ENCODE assay signal across 25 cellular contexts in genomic region chr19:41320568-41320967, GRCh38. TPM values are rescaled to one million over a fixed set of nuclear protein-coding genes. Genes with fewer than 3 reads are reported as not detected.
DNase-seq lines count a peak whose midpoint lies in the region; ATAC-seq and TF ChIP-seq lines count a peak whose summit lies in the region.
"Had no signal": no experiment of that assay in that cellular context is flagged by ENCODE, and none has a peak within 500 bp of the region (broad histone marks: within the 10 kb centered on the region; RNA-seq: fewer than 3 reads in every experiment).

No MANE protein-coding gene starts in this region.

- POLR2A ChIA-PET in AG04450 (lab: Yijun Ruan, JAX) = interaction anchor here (0.8 to 1.0 kb wide), 2 partner anchors 45 to 55 kb away, joined by 3 to 8 read pairs; no protein-coding TSS in a partner anchor
- POLR2A ChIA-PET in CD8-positive, alpha-beta memory T cell (lab: Charles Lee) = no interaction called here
- POLR2A ChIA-PET in activated naive CD8-positive, alpha-beta T cell treated with anti-CD3 and anti-CD28 coated beads, Interleukin-2, amount 10 ng/mL, durations not matched to agents 7 days and 5 days (lab: Charles Lee) = interaction anchor here (2.8 kb wide), 1 partner anchor 32 kb away, joined by 9 read pairs; the partner anchor contains the start of gene TGFB1
- POLR2A ChIA-PET in OCI-LY7 (lab: Charles Lee) = no interaction called here
- POLR2A ChIA-PET in Caco-2 (lab: Charles Lee) = no interaction called here
- POLR2A ChIA-PET in naive thymus-derived CD4-positive, alpha-beta T cell (lab: Charles Lee) = interaction anchor here (1.0 kb wide), 1 partner anchor 57 kb away, joined by 3 read pairs; the partner anchor contains the start of gene HNRNPUL1

- peaks cover 0 to 2% of the 10 kb centered on the region in 2 donors for H3K27me3 Mint-ChIP-seq in CD8-positive, alpha-beta memory T cell
- no peaks in the 10 kb centered on the region for H3K27me3 Mint-ChIP-seq in activated naive CD8-positive, alpha-beta T cell treated with anti-CD3 and anti-CD28 coated beads, Interleukin-2, amount 10 ng/mL, durations not matched to agents 7 days and 5 days
- no peaks in the 10 kb centered on the region for H3K27me3 Mint-ChIP-seq in Caco-2 (ENCODE audit: insufficient read depth, unreplicated experiment)
- H3K27me3 Mint-ChIP-seq in naive thymus-derived CD4-positive, alpha-beta T cell = no peaks in the 10 kb centered on the region
- H3K27me3 Mint-ChIP-seq: CD4-positive, CD25-positive, alpha-beta regulatory T cell had no signal

- peak overlapping the region in 7 of 8 donors; percentile 43 to 94 (median 78) for H3K27ac Mint-ChIP-seq in CD8-positive, alpha-beta memory T cell
- H3K27ac Mint-ChIP-seq in activated naive CD8-positive, alpha-beta T cell treated with anti-CD3 and anti-CD28 coated beads, Interleukin-2, amount 10 ng/mL, durations not matched to agents 7 days and 5 days = peak overlapping the region; percentile 15
- H3K27ac Mint-ChIP-seq in Caco-2 (ENCODE audit: unreplicated experiment) = no peak overlapping the region
- H3K27ac Mint-ChIP-seq in naive thymus-derived CD4-positive, alpha-beta T cell = peak overlapping the region in 4 of 9 donors; percentile 5 to 80 (median 58)
- H3K27ac Mint-ChIP-seq: CD4-positive, CD25-positive, alpha-beta regulatory T cell; T-helper 2 cell treated with Interferon-gamma antibody and Interleukin-4, amounts not matched to agents 5 μg/mL and 100 μg/mL, for 36 hours had no signal

- peaks cover 24% of the 10 kb centered on the region for H4K20me1 ChIP-seq in osteoblast (ENCODE audit: insufficient read depth, low read length)
- H4K20me1 ChIP-seq in OCI-LY7 (ENCODE audit: insufficient read depth, low read length) = no peaks in the 10 kb centered on the region; the same call in 1 of the 2 replicates

- H3K27me3 ChIP-seq in AG04450 (ENCODE audit: control insufficient read depth, insufficient read depth, low read length) (no peaks in the 10 kb centered on the region), osteoblast (ENCODE audit: insufficient read depth, low read length) (no peaks in the 10 kb centered on the region), Caco-2 (replicated peaks; ENCODE audit: control insufficient read depth, insufficient read depth, low read length) (no peaks in the 10 kb centered on the region)
- no peaks in the 10 kb centered on the region for H3K27me3 ChIP-seq in CD8-positive, alpha-beta memory T cell (ENCODE audit: insufficient read depth, low read length, poor library complexity, severe bottlenecking)
- no peaks in the 10 kb centered on the region for H3K27me3 ChIP-seq in naive thymus-derived CD4-positive, alpha-beta T cell (ENCODE audit: control insufficient read depth in 2 of 2, insufficient read depth in 2 of 2, low read length in 2 of 2)
- H3K27me3 ChIP-seq: esophagus squamous epithelium, gastroesophageal sphincter, suprapubic skin had no signal

- H3K4me2 ChIP-seq in osteoblast (ENCODE audit: insufficient read depth, low read length) (no peak overlapping the region), OCI-LY7 (ENCODE audit: low read length) (no peak overlapping the region)

- BruUV-seq in OCI-LY7 (replicated peaks; lab: Mats Ljungman, UMichigan) (no TSS peak), Caco-2 (replicated peaks; lab: Mats Ljungman, UMichigan) (no TSS peak)

- H3K9me2 ChIP-seq in OCI-LY7 (ENCODE audit: insufficient read depth, low read length) = no peaks in the 10 kb centered on the region

- H3K79me2 ChIP-seq in osteoblast (ENCODE audit: insufficient read depth, low read length) (peaks cover 12% of the 10 kb centered on the region), OCI-LY7 (ENCODE audit: insufficient read depth, low read depth, low read length) (no peaks in the 10 kb centered on the region)

- H3K36me3 Mint-ChIP-seq in CD8-positive, alpha-beta memory T cell = peaks cover 9 to 87% (median 12%) of the 10 kb centered on the region in 3 donors
- H3K36me3 Mint-ChIP-seq in activated naive CD8-positive, alpha-beta T cell treated with anti-CD3 and anti-CD28 coated beads, Interleukin-2, amount 10 ng/mL, durations not matched to agents 7 days and 5 days = peaks cover 27% of the 10 kb centered on the region
- H3K36me3 Mint-ChIP-seq in Caco-2 (ENCODE audit: insufficient read depth, unreplicated experiment) = peaks cover 64% of the 10 kb centered on the region
- peaks cover 7 to 33% (median 19%) of the 10 kb centered on the region in 5 donors for H3K36me3 Mint-ChIP-seq in naive thymus-derived CD4-positive, alpha-beta T cell

- peaks cover 36% of the 10 kb centered on the region for H3K36me3 ChIP-seq in CD8-positive, alpha-beta memory T cell (ENCODE audit: insufficient read depth, low read length)
- H3K36me3 ChIP-seq in osteoblast (ENCODE audit: insufficient read depth, low read length) = peaks cover 49% of the 10 kb centered on the region
- H3K36me3 ChIP-seq in OCI-LY7 (ENCODE audit: insufficient read depth, low read length) = peaks cover 83% of the 10 kb centered on the region
- peaks cover 7% of the 10 kb centered on the region for H3K36me3 ChIP-seq in Caco-2 (ENCODE audit: control insufficient read depth, insufficient read depth, low read length)
- H3K36me3 ChIP-seq in naive thymus-derived CD4-positive, alpha-beta T cell (ENCODE audit: control insufficient read depth in 2 of 3, insufficient read depth in 3 of 3, low read length in 3 of 3) = peaks cover 13 to 94% (median 31%) of the 10 kb centered on the region in 3 experiments

- TF ChIP-seq CTCF in AG04450 (IDR thresholded peaks at IDR 0.05; ENCODE audit: low read depth, low read length) (no peak), osteoblast (IDR thresholded peaks at IDR 0.05; ENCODE audit: extremely low read depth, low read depth, low read length) (no peak), OCI-LY7 (conservative IDR thresholded peaks at IDR 0.05; ENCODE audit: low read length) (no peak), Caco-2 (IDR thresholded peaks at IDR 0.05; ENCODE audit: insufficient read depth in 1 of 2, low read depth in 1 of 2, low read length in 1 of 2, severe bottlenecking in 1 of 2, unreplicated experiment in 1 of 2) (no peak)

- H2AFZ ChIP-seq in osteoblast (ENCODE audit: low read length) = no peak overlapping the region
- no peak overlapping the region for H2AFZ ChIP-seq in OCI-LY7 (ENCODE audit: low read length)

- H3K4me1 Mint-ChIP-seq in CD8-positive, alpha-beta memory T cell = peaks cover 32 to 61% (median 40%) of the 10 kb centered on the region in 3 donors
- H3K4me1 Mint-ChIP-seq in activated naive CD8-positive, alpha-beta T cell treated with anti-CD3 and anti-CD28 coated beads, Interleukin-2, amount 10 ng/mL, durations not matched to agents 7 days and 5 days = peaks cover 26% of the 10 kb centered on the region
- peaks cover 22% of the 10 kb centered on the region for H3K4me1 Mint-ChIP-seq in Caco-2 (ENCODE audit: low read depth, unreplicated experiment)
- peaks cover 15 to 45% (median 31%) of the 10 kb centered on the region in 7 donors for H3K4me1 Mint-ChIP-seq in naive thymus-derived CD4-positive, alpha-beta T cell

- intact Hi-C loops in OCI-LY7 (cut with micrococcal nuclease; ENCODE audit: unreplicated experiment) (no loop called here), Caco-2 (cut with micrococcal nuclease; ENCODE audit: unreplicated experiment) (no loop called here)
- intact Hi-C loops in naive thymus-derived CD4-positive, alpha-beta T cell (cut with micrococcal nuclease) = no loop called here

- no peaks in the 10 kb centered on the region; the same call in 1 of the 2 replicates for H3K9me3 ChIP-seq in AG04450 (ENCODE audit: control insufficient read depth, insufficient read depth, low read length)
- no peaks in the 10 kb centered on the region for H3K9me3 ChIP-seq in CD8-positive, alpha-beta memory T cell (ENCODE audit: low read length)
- no peaks in the 10 kb centered on the region for H3K9me3 ChIP-seq in osteoblast (ENCODE audit: low read depth, low read length)
- H3K9me3 ChIP-seq in OCI-LY7 (ENCODE audit: low read length) = no peaks in the 10 kb centered on the region
- no peaks in the 10 kb centered on the region for H3K9me3 ChIP-seq in Caco-2
- no peaks in the 10 kb centered on the region for H3K9me3 ChIP-seq in naive thymus-derived CD4-positive, alpha-beta T cell (ENCODE audit: control insufficient read depth in 2 of 3, low read length in 3 of 3)
- H3K9me3 ChIP-seq: esophagus squamous epithelium, gastroesophageal sphincter, HAP-1, mucosa of descending colon, suprapubic skin had no signal

- H3K27ac ChIP-seq in AG04450 (ENCODE audit: low read depth, low read length) (peak overlapping the region; percentile 21), osteoblast (ENCODE audit: low read depth, low read length) (peak overlapping the region; percentile 29), OCI-LY7 (ENCODE audit: low read depth, low read length, poor library complexity, severe bottlenecking) (no peak overlapping the region)
- no peak overlapping the region for H3K27ac ChIP-seq in CD8-positive, alpha-beta memory T cell (ENCODE audit: low read depth, low read length)
- H3K27ac ChIP-seq in naive thymus-derived CD4-positive, alpha-beta T cell (ENCODE audit: low read depth, low read length) = no peak overlapping the region
- H3K27ac ChIP-seq: HL-60, suprapubic skin, VCaP had no signal

- peak overlapping the region in 2 of 7 donors; percentile 31 to 48 for H3K4me3 Mint-ChIP-seq in CD8-positive, alpha-beta memory T cell
- H3K4me3 Mint-ChIP-seq in activated naive CD8-positive, alpha-beta T cell treated with anti-CD3 and anti-CD28 coated beads, Interleukin-2, amount 10 ng/mL, durations not matched to agents 7 days and 5 days = no peak overlapping the region
- no peak overlapping the region for H3K4me3 Mint-ChIP-seq in Caco-2 (ENCODE audit: unreplicated experiment)
- H3K4me3 Mint-ChIP-seq in naive thymus-derived CD4-positive, alpha-beta T cell = no peak overlapping the region
- H3K4me3 Mint-ChIP-seq: CD4-positive, CD25-positive, alpha-beta regulatory T cell; T-helper 2 cell treated with Interferon-gamma antibody and Interleukin-4, amounts not matched to agents 5 μg/mL and 100 μg/mL, for 36 hours had no signal

- H3K9me3 Mint-ChIP-seq in CD8-positive, alpha-beta memory T cell = no peaks in the 10 kb centered on the region
- H3K9me3 Mint-ChIP-seq in activated naive CD8-positive, alpha-beta T cell treated with anti-CD3 and anti-CD28 coated beads, Interleukin-2, amount 10 ng/mL, durations not matched to agents 7 days and 5 days = no peaks in the 10 kb centered on the region
- H3K9me3 Mint-ChIP-seq in Caco-2 (ENCODE audit: unreplicated experiment) = no peaks in the 10 kb centered on the region
- peaks cover 0 to 2% (median 0%) of the 10 kb centered on the region in 11 donors for H3K9me3 Mint-ChIP-seq in naive thymus-derived CD4-positive, alpha-beta T cell
- H3K9me3 Mint-ChIP-seq: CD4-positive, CD25-positive, alpha-beta regulatory T cell; T-helper 2 cell treated with Interferon-gamma antibody and Interleukin-4, amounts not matched to agents 5 μg/mL and 100 μg/mL, for 36 hours had no signal

- H3K4me1 ChIP-seq in CD8-positive, alpha-beta memory T cell (ENCODE audit: insufficient read depth, low read length) = peaks cover 10% of the 10 kb centered on the region
- H3K4me1 ChIP-seq in osteoblast (ENCODE audit: insufficient read depth, low read length) = peaks cover 42% of the 10 kb centered on the region
- H3K4me1 ChIP-seq in OCI-LY7 (ENCODE audit: insufficient read depth, low read length, poor library complexity, severe bottlenecking) = peaks cover 14% of the 10 kb centered on the region
- H3K4me1 ChIP-seq in Caco-2 = peaks cover 34% of the 10 kb centered on the region
- H3K4me1 ChIP-seq in naive thymus-derived CD4-positive, alpha-beta T cell (ENCODE audit: control insufficient read depth in 2 of 2, insufficient read depth in 2 of 2, low read length in 2 of 2) = no peaks in the 10 kb centered on the region
- H3K4me1 ChIP-seq: HAP-1 had no signal

- no peak overlapping the region for H3K4me3 ChIP-seq in AG04450 (ENCODE audit: low read depth, low read length)
- H3K4me3 ChIP-seq in CD8-positive, alpha-beta memory T cell (ENCODE audit: low read length) = no peak overlapping the region
- no peak overlapping the region for H3K4me3 ChIP-seq in osteoblast (ENCODE audit: insufficient read depth, low read length)
- H3K4me3 ChIP-seq in OCI-LY7 (ENCODE audit: low read depth, low read length, poor library complexity, severe bottlenecking) = no peak overlapping the region
- H3K4me3 ChIP-seq in Caco-2 (ENCODE audit: low read depth, low read length) = no peak overlapping the region
- no peak overlapping the region for H3K4me3 ChIP-seq in naive thymus-derived CD4-positive, alpha-beta T cell (ENCODE audit: low read length)
- H3K4me3 ChIP-seq: esophagus squamous epithelium, gastroesophageal sphincter, HAP-1, mucosa of descending colon, suprapubic skin had no signal

- no peak for ATAC-seq in activated naive CD8-positive, alpha-beta T cell treated with anti-CD3 and anti-CD28 coated beads, Interleukin-2, amount 10 ng/mL, durations not matched to agents 7 days and 5 days (ENCODE audit: low read depth)
- no peak for ATAC-seq in naive thymus-derived CD4-positive, alpha-beta T cell
- ATAC-seq: gastroesophageal sphincter, mucosa of descending colon had no signal

- DNase-seq in AG04450 (ENCODE audit: low read depth, low spot score) = no peak
- DNase-seq in CD8-positive, alpha-beta memory T cell = no peak
- DNase-seq in activated naive CD8-positive, alpha-beta T cell treated with anti-CD3 and anti-CD28 coated beads, Interleukin-2, amount 10 ng/mL, durations not matched to agents 7 days and 5 days = no peak
- DNase-seq in osteoblast (ENCODE audit: insufficient read length, low spot score, missing footprints) = peak; percentile 60
- DNase-seq in OCI-LY7 (ENCODE audit: low spot score) = no peak
- no peak for DNase-seq in Caco-2
- DNase-seq in naive thymus-derived CD4-positive, alpha-beta T cell = no peak
- DNase-seq: activated CD4-positive, alpha-beta T cell treated with anti-CD3 and anti-CD28 coated beads, Interleukin-2, amount 50 U/mL, for 4 hours; activated gamma-delta T cell treated with Interleukin-2 at 50 U/mL for 16 hours; activated T-cell treated with anti-CD3 and anti-CD28 coated beads for 4 hours; amniotic stem cell; CD4-positive, CD25-positive, alpha-beta regulatory T cell; esophagus squamous epithelium; islet precursor cell; NCI-H1048; NCI-H187; NCI-H526; stimulated activated CD4-positive, alpha-beta T cell treated with anti-CD3 and anti-CD28 coated beads, Interleukin-1b, Interleukin-23, amount 100 ng/mL, for 48 hours had no signal

- CTCF ChIA-PET in AG04450 (lab: Charles Lee) = interaction anchor here (3.6 kb wide), 1 partner anchor 12 kb away, joined by 18 read pairs; no protein-coding TSS in a partner anchor
- CTCF ChIA-PET in CD8-positive, alpha-beta memory T cell (lab: Charles Lee) = no interaction called here
- CTCF ChIA-PET in OCI-LY7 (lab: Charles Lee; ENCODE audit: unreplicated experiment) = no interaction called here
- CTCF ChIA-PET in Caco-2 (lab: Charles Lee) = interaction anchor here (1.7 kb wide), 1 partner anchor 32 kb away, joined by 5 read pairs; no protein-coding TSS in a partner anchor
- CTCF ChIA-PET in naive thymus-derived CD4-positive, alpha-beta T cell (lab: Charles Lee) = no interaction called here

RNA-seq across cellular contexts. Expression of gene CCDC97, which starts 10.6 kb away (rescaled TPM):
- polyA plus RNA-seq in AG04450 (2011; rRNA removed) = 8.5 and 9.3 TPM in 2 replicates
- 14.0 and 15.8 TPM in 2 replicates for polyA minus RNA-seq in AG04450 (2011; rRNA and poly(A)+ RNA removed)
- total RNA-seq in CD8-positive, alpha-beta memory T cell = 10 to 100 TPM; 31.7 to 32.1 TPM
- 29.7 TPM for polyA plus RNA-seq in CD8-positive, alpha-beta memory T cell
- total RNA-seq in activated naive CD8-positive, alpha-beta T cell treated with anti-CD3 and anti-CD28 coated beads, Interleukin-2, amount 10 ng/mL, durations not matched to agents 7 days and 5 days = 10 to 100 TPM; 37.8 to 40.8 TPM
- total RNA-seq in osteoblast (9.0 and 11.2 TPM in 2 replicates), OCI-LY7 (2022) (35.0 and 36.6 TPM in 2 replicates), Caco-2 (2022) (47.1 and 47.8 TPM in 2 replicates)
- total RNA-seq in OCI-LY7 (2014; rRNA removed; shearing (Covaris generic)) = 14.4 and 15.0 TPM in 2 replicates
- 10 to 100 TPM; 35.9 to 56.5 (median 49.1) TPM for total RNA-seq in naive thymus-derived CD4-positive, alpha-beta T cell
- 10 to 100 TPM; 22.3 to 27.6 TPM for polyA plus RNA-seq in naive thymus-derived CD4-positive, alpha-beta T cell

RNA-seq across cellular contexts. Expression of gene TGFB1, which starts 33.2 kb away (rescaled TPM):
- polyA plus RNA-seq in AG04450 (2011; rRNA removed) = 4.9 and 11.2 TPM in 2 replicates
- 22.8 and 28.9 TPM in 2 replicates for polyA minus RNA-seq in AG04450 (2011; rRNA and poly(A)+ RNA removed)
- 100 to 1,000 TPM; 152 to 161 TPM for total RNA-seq in CD8-positive, alpha-beta memory T cell
- 104 TPM for polyA plus RNA-seq in CD8-positive, alpha-beta memory T cell
- 100 to 1,000 TPM; 172 to 179 TPM for total RNA-seq in activated naive CD8-positive, alpha-beta T cell treated with anti-CD3 and anti-CD28 coated beads, Interleukin-2, amount 10 ng/mL, durations not matched to agents 7 days and 5 days
- 17.4 and 21.2 TPM in 2 replicates for total RNA-seq in osteoblast
- total RNA-seq in OCI-LY7 (2014; rRNA removed; shearing (Covaris generic)) = 10.9 and 15.5 TPM in 2 replicates
- total RNA-seq in OCI-LY7 (2022) = 69.9 and 88.8 TPM in 2 replicates
- total RNA-seq in Caco-2 (2022) = 15.0 and 15.3 TPM in 2 replicates
- 100 to 1,000 TPM in 3 of 5 experiments, 10 to 100 TPM in 2; 91.2 to 322 (median 185) TPM for total RNA-seq in naive thymus-derived CD4-positive, alpha-beta T cell
- 10 to 100 TPM; 31.4 to 62.3 TPM for polyA plus RNA-seq in naive thymus-derived CD4-positive, alpha-beta T cell

RNA-seq across cellular contexts. Expression of gene B9D2, which starts 43.4 kb away (rescaled TPM):
- polyA plus RNA-seq in AG04450 (2011; rRNA removed) = 3.9 and 5.1 TPM in 2 replicates
- polyA minus RNA-seq in AG04450 (2011; rRNA and poly(A)+ RNA removed) = 1.3 and 1.7 TPM in 2 replicates
- 1 to 10 TPM; 8.5 to 9.7 TPM for total RNA-seq in CD8-positive, alpha-beta memory T cell
- 15.4 TPM for polyA plus RNA-seq in CD8-positive, alpha-beta memory T cell
- total RNA-seq in activated naive CD8-positive, alpha-beta T cell treated with anti-CD3 and anti-CD28 coated beads, Interleukin-2, amount 10 ng/mL, durations not matched to agents 7 days and 5 days = 10 to 100 TPM; 11.5 to 13.0 TPM
- total RNA-seq in osteoblast (5.6 and 6.5 TPM in 2 replicates), OCI-LY7 (2022) (3.4 and 5.2 TPM in 2 replicates), Caco-2 (2022) (3.6 and 4.0 TPM in 2 replicates)
- total RNA-seq in OCI-LY7 (2014; rRNA removed; shearing (Covaris generic)) = 1.7 and 3.9 TPM in 2 replicates
- 10 to 100 TPM; 11.6 to 38.9 (median 12.5) TPM for total RNA-seq in naive thymus-derived CD4-positive, alpha-beta T cell
- 10 to 100 TPM; 18.0 to 20.5 TPM for polyA plus RNA-seq in naive thymus-derived CD4-positive, alpha-beta T cell

RNA-seq across cellular contexts. Expression of gene TMEM91, which starts 55.8 kb away (rescaled TPM):
- 5.2 and 6.3 TPM in 2 replicates for polyA plus RNA-seq in AG04450 (2011; rRNA removed)
- 8.4 and 17.7 TPM in 2 replicates for polyA minus RNA-seq in AG04450 (2011; rRNA and poly(A)+ RNA removed)
- total RNA-seq in CD8-positive, alpha-beta memory T cell = 1 to 10 TPM; 2.6 to 3.8 TPM
- polyA plus RNA-seq in CD8-positive, alpha-beta memory T cell = 3.7 TPM
- 10 to 100 TPM; 11.4 to 13.0 TPM for total RNA-seq in activated naive CD8-positive, alpha-beta T cell treated with anti-CD3 and anti-CD28 coated beads, Interleukin-2, amount 10 ng/mL, durations not matched to agents 7 days and 5 days
- total RNA-seq in osteoblast = 5.9 and 6.2 TPM in 2 replicates
- total RNA-seq in OCI-LY7 (2014; rRNA removed; shearing (Covaris generic)) = 5.6 and 10.7 TPM in 2 replicates
- 12.7 and 13.5 TPM in 2 replicates for total RNA-seq in OCI-LY7 (2022)
- 1.4 and 2.2 TPM in 2 replicates for total RNA-seq in Caco-2 (2022)
- 10 to 100 TPM in 4 of 5 experiments, 1 to 10 TPM in 1; 8.2 to 18.1 (median 16.0) TPM for total RNA-seq in naive thymus-derived CD4-positive, alpha-beta T cell
- polyA plus RNA-seq in naive thymus-derived CD4-positive, alpha-beta T cell = 1 to 10 TPM; 5.2 to 8.6 TPM

RNA-seq across cellular contexts. Expression of gene HNRNPUL1, which starts 56.4 kb away (rescaled TPM):
- 42.3 and 56.3 TPM in 2 replicates for polyA plus RNA-seq in AG04450 (2011; rRNA removed)
- 46.2 and 51.8 TPM in 2 replicates for polyA minus RNA-seq in AG04450 (2011; rRNA and poly(A)+ RNA removed)
- 100 to 1,000 TPM; 270 to 279 TPM for total RNA-seq in CD8-positive, alpha-beta memory T cell
- 100 TPM for polyA plus RNA-seq in CD8-positive, alpha-beta memory T cell
- 100 to 1,000 TPM; 301 to 333 TPM for total RNA-seq in activated naive CD8-positive, alpha-beta T cell treated with anti-CD3 and anti-CD28 coated beads, Interleukin-2, amount 10 ng/mL, durations not matched to agents 7 days and 5 days
- total RNA-seq in osteoblast (113 and 114 TPM in 2 replicates), OCI-LY7 (2022) (360 and 377 TPM in 2 replicates), Caco-2 (2022) (322 and 324 TPM in 2 replicates)
- total RNA-seq in OCI-LY7 (2014; rRNA removed; shearing (Covaris generic)) = 194 and 200 TPM in 2 replicates
- 100 to 1,000 TPM; 253 to 319 (median 280) TPM for total RNA-seq in naive thymus-derived CD4-positive, alpha-beta T cell
- 10 to 100 TPM; 51.4 to 81.6 TPM for polyA plus RNA-seq in naive thymus-derived CD4-positive, alpha-beta T cell

Comparison
In these comparisons a context has a peak if more than half of its experiments do, and no peak if none do; other contexts are left out.
1. H3K27ac ChIP-seq: peak in AG04450 (single experiment) and osteoblast (single experiment); none in CD8-positive, alpha-beta memory T cell (single experiment), OCI-LY7 (single experiment) and naive thymus-derived CD4-positive, alpha-beta T cell (single experiment).
2. CTCF ChIA-PET loops: an anchor here in AG04450 (3.6 kb wide) and Caco-2 (1.7 kb wide); none called in CD8-positive, alpha-beta memory T cell, OCI-LY7 and naive thymus-derived CD4-positive, alpha-beta T cell.
3. POLR2A ChIA-PET loops: an anchor here in AG04450 (0.8 to 1.0 kb wide), activated naive CD8-positive, alpha-beta T cell treated with anti-CD3 and anti-CD28 coated beads, Interleukin-2, amount 10 ng/mL, durations not matched to agents 7 days and 5 days (2.8 kb wide) and naive thymus-derived CD4-positive, alpha-beta T cell (1.0 kb wide); none called in CD8-positive, alpha-beta memory T cell, OCI-LY7 and Caco-2.